In the genomic region with DNA sequence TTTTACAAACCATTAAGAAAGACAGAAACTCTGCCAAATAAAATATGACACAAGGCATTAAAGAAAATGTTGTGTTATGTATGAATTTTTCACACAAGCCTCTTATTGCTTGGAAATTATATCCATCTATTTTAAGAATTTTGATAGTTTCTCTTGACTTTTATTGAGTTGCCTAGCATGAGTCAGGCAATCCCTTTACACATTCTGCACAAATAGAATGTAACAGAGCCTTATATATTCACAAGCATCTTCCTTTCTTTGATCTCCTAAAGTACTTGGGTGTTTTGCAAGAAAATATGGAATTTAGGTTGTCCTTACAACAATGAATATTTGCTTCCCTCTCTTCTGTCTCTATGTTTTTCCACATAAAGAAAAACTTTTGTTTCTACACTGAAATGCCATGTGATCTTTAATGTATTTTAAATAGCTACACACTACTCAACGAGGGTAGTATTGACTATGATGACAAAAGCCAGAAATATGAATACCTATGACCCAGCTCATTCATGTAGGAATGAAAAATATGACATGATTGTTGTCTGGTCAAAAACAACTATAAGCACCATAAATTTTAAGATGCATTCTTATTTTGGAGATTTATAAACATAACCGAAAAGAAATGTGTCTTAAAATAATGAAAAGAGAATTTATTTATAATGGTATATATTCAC, we compare ENCODE assay signal across 20 cellular contexts.
"Had no signal": no experiment of that assay in that cellular context is flagged by ENCODE, and none has a peak within 500 bp of the region (broad histone marks: within the 10 kb centered on the region; RNA-seq: fewer than 3 reads in every experiment).

No MANE protein-coding gene starts in this region.

- ATAC-seq: esophagus mucosa; heart left ventricle; left lobe of liver; mucosa of descending colon; naive thymus-derived CD8-positive, alpha-beta T cell; sciatic nerve had no signal

- H3K27ac ChIP-seq: coronary artery, heart left ventricle, neutrophil, skin epidermis, stomach, thoracic aorta, transverse colon had no signal

- H3K27me3 ChIP-seq: heart left ventricle, neutrophil, stomach, transverse colon had no signal

- DNase-seq: effector memory CD4-positive, alpha-beta T cell; heart left ventricle; hippocampal formation; islet precursor cell; mucosa of descending colon; naive thymus-derived CD8-positive, alpha-beta T cell; stimulated activated CD4-positive, alpha-beta T cell treated with anti-CD3 and anti-CD28 coated beads, Interleukin-12 subunit alpha, Interleukin-12 subunit beta, amount 100 ng/mL, for 4 hours; stimulated activated naive CD4-positive, alpha-beta T cell; stomach; substantia nigra; transverse colon had no signal

- FAIRE-seq: endometrium, frontal cortex had no signal

- H3K9me3 ChIP-seq: heart left ventricle, neutrophil, stomach, thoracic aorta, transverse colon had no signal

- H3K4me1 ChIP-seq: heart left ventricle, stomach, transverse colon had no signal

- H3K36me3 ChIP-seq: heart left ventricle, neutrophil, stomach, thoracic aorta, transverse colon had no signal

- H3K4me3 ChIP-seq: coronary artery, heart left ventricle, mucosa of descending colon, skin epidermis, stomach, thoracic aorta, transverse colon had no signal
